Comparison of ENCODE assay signal across 11 cellular contexts in genomic region chr1:66438062-66438970, GRCh38.
DNase-seq lines count a peak whose midpoint lies in the region; ATAC-seq and TF ChIP-seq lines count a peak whose summit lies in the region.
"Had no signal": no experiment of that assay in that cellular context is flagged by ENCODE, and none has a peak within 500 bp of the region (broad histone marks: within the 10 kb centered on the region; RNA-seq: fewer than 3 reads in every experiment).

No MANE protein-coding gene starts in this region.

- H3K9me3 Mint-ChIP-seq in activated naive CD4-positive, alpha-beta T cell treated with anti-CD3 and anti-CD28 coated beads for 36 hours: no peaks in the 10 kb centered on the region
- H3K9me3 Mint-ChIP-seq in activated B cell treated with CpG ODN at 0.5 μM for 24 hours: no peaks in the 10 kb centered on the region
- H3K9me3 Mint-ChIP-seq in stimulated activated memory B cell treated with anti-CD40 and anti-IgM and Interleukin-4, amounts not matched to agents 10 μg/mL and 1 μg/mL and 100 μg/mL, for 72 hours: peaks cover 3% of the 10 kb centered on the region
- H3K9me3 Mint-ChIP-seq: nephron had no signal

- H3K4me1 Mint-ChIP-seq in activated naive CD4-positive, alpha-beta T cell treated with anti-CD3 and anti-CD28 coated beads for 36 hours (ENCODE audit: low read depth): peaks cover 40% of the 10 kb centered on the region
- H3K4me1 Mint-ChIP-seq in activated B cell treated with CpG ODN at 0.5 μM for 24 hours: peaks cover 39% of the 10 kb centered on the region
- H3K4me1 Mint-ChIP-seq in stimulated activated memory B cell treated with anti-CD40 and anti-IgM and Interleukin-4, amounts not matched to agents 10 μg/mL and 1 μg/mL and 100 μg/mL, for 72 hours: peaks cover 37% of the 10 kb centered on the region
- H3K4me1 Mint-ChIP-seq: nephron had no signal

- H3K27me3 Mint-ChIP-seq in activated naive CD4-positive, alpha-beta T cell treated with anti-CD3 and anti-CD28 coated beads for 36 hours (ENCODE audit: low read depth): no peaks in the 10 kb centered on the region
- H3K27me3 Mint-ChIP-seq in activated B cell treated with CpG ODN at 0.5 μM for 24 hours: no peaks in the 10 kb centered on the region
- no peaks in the 10 kb centered on the region for H3K27me3 Mint-ChIP-seq in stimulated activated memory B cell treated with anti-CD40 and anti-IgM and Interleukin-4, amounts not matched to agents 10 μg/mL and 1 μg/mL and 100 μg/mL, for 72 hours

- peak overlapping the region; percentile 19 for H3K4me3 Mint-ChIP-seq in activated naive CD4-positive, alpha-beta T cell treated with anti-CD3 and anti-CD28 coated beads for 36 hours
- peak overlapping the region; percentile 69 for H3K4me3 Mint-ChIP-seq in activated B cell treated with CpG ODN at 0.5 μM for 24 hours
- peak overlapping the region; percentile 50 for H3K4me3 Mint-ChIP-seq in stimulated activated memory B cell treated with anti-CD40 and anti-IgM and Interleukin-4, amounts not matched to agents 10 μg/mL and 1 μg/mL and 100 μg/mL, for 72 hours
- H3K4me3 Mint-ChIP-seq: nephron had no signal

- DNase-seq in activated naive CD4-positive, alpha-beta T cell treated with anti-CD3 and anti-CD28 coated beads for 36 hours: peak; percentile 17
- DNase-seq in activated naive CD4-positive, alpha-beta T cell treated with Interleukin-2 at 50 U/mL for 16 hours: no peak
- DNase-seq in activated B cell treated with CpG ODN at 0.5 μM for 24 hours: no peak
- DNase-seq in AG08396 (ENCODE audit: low spot score): no peak
- DNase-seq in superior temporal gyrus (ENCODE audit: extremely low spot score): no peak
- DNase-seq: activated CD8-positive, alpha-beta memory T cell treated with anti-CD3 and anti-CD28 coated beads, Interleukin-2, amount 50 U/mL, for 4 hours; BE2C had no signal

- peaks cover 1% of the 10 kb centered on the region for H3K36me3 Mint-ChIP-seq in activated naive CD4-positive, alpha-beta T cell treated with anti-CD3 and anti-CD28 coated beads for 36 hours (ENCODE audit: low read depth)
- no peaks in the 10 kb centered on the region for H3K36me3 Mint-ChIP-seq in activated B cell treated with CpG ODN at 0.5 μM for 24 hours (ENCODE audit: low read depth)
- no peaks in the 10 kb centered on the region for H3K36me3 Mint-ChIP-seq in stimulated activated memory B cell treated with anti-CD40 and anti-IgM and Interleukin-4, amounts not matched to agents 10 μg/mL and 1 μg/mL and 100 μg/mL, for 72 hours

- no peak for TF ChIP-seq CTCF in activated B cell treated with CpG ODN at 0.5 μM for 24 hours (IDR thresholded peaks at IDR 0.05)

- POLR2A ChIA-PET in activated B cell treated with CpG ODN at 0.5 μM for 24 hours (lab: Charles Lee): interaction anchor here (0.8 to 3.2 kb wide), 7 partner anchors 23 to 163 kb away, joined by 3 to 19 read pairs (median 10); no protein-coding TSS in a partner anchor

- ATAC-seq in HG03571 (IDR thresholded peaks at IDR 0.05; ENCODE audit: unreplicated experiment) (peak; percentile 2), activated B cell treated with CpG ODN at 0.5 μM for 24 hours (ENCODE audit: low read depth) (no peak), HG03460 (IDR thresholded peaks at IDR 0.05; ENCODE audit: unreplicated experiment) (no peak)
- ATAC-seq in stimulated activated memory B cell treated with anti-CD40 and anti-IgM and Interleukin-4, amounts not matched to agents 10 μg/mL and 1 μg/mL and 100 μg/mL, for 72 hours: no peak

- CTCF ChIA-PET in activated naive CD4-positive, alpha-beta T cell treated with anti-CD3 and anti-CD28 coated beads for 36 hours (lab: Charles Lee): interaction anchor here (0.8 to 4.0 kb wide), 9 partner anchors 8 to 196 kb away, joined by 3 to 26 read pairs (median 12); no protein-coding TSS in a partner anchor
- CTCF ChIA-PET in activated B cell treated with CpG ODN at 0.5 μM for 24 hours (lab: Charles Lee): interaction anchor here (1.0 to 3.1 kb wide), 8 partner anchors 8 to 195 kb away, joined by 3 to 32 read pairs (median 5); no protein-coding TSS in a partner anchor

- H3K27ac Mint-ChIP-seq in activated naive CD4-positive, alpha-beta T cell treated with anti-CD3 and anti-CD28 coated beads for 36 hours: peak overlapping the region; percentile 71
- H3K27ac Mint-ChIP-seq in activated B cell treated with CpG ODN at 0.5 μM for 24 hours: peak overlapping the region; percentile 87
- H3K27ac Mint-ChIP-seq in stimulated activated memory B cell treated with anti-CD40 and anti-IgM and Interleukin-4, amounts not matched to agents 10 μg/mL and 1 μg/mL and 100 μg/mL, for 72 hours: peak overlapping the region; percentile 84
- H3K27ac Mint-ChIP-seq: nephron had no signal

- intact Hi-C loops in activated naive CD4-positive, alpha-beta T cell treated with anti-CD3 and anti-CD28 coated beads for 36 hours (cut with micrococcal nuclease): loop anchor here (2.0 to 10.0 kb wide), 3 partner anchors 256 to 726 kb away; partner anchors contain the start of genes DNAI4, IL23R and MIER1
- intact Hi-C loops in activated B cell treated with CpG ODN at 0.5 μM for 24 hours (cut with micrococcal nuclease): loop anchor here (10.0 kb wide), 1 partner anchor 486 kb away; the partner anchor contains the start of genes DNAI4 and MIER1

Comparison
In these comparisons a context has a peak if more than half of its experiments do, and no peak if none do; other contexts are left out.
1. H3K4me3 Mint-ChIP-seq: peak in every context shown above with its lines; median percentile 69 in activated B cell treated with CpG ODN at 0.5 μM for 24 hours; 50 in stimulated activated memory B cell treated with anti-CD40 and anti-IgM and Interleukin-4, amounts not matched to agents 10 μg/mL and 1 μg/mL and 100 μg/mL, for 72 hours; 19 in activated naive CD4-positive, alpha-beta T cell treated with anti-CD3 and anti-CD28 coated beads for 36 hours.